ENCODE assay signal across 1 cellular context in genomic region chr17:28346746-28347246, GRCh38.
TF ChIP-seq lines count a peak whose summit lies in the region.

No MANE protein-coding gene starts in this region.

TF ChIP-seq in H1, 55 proteins besides CTCF, POLR2A, EP300 and RAD21:
- TF ChIP-seq ATF2 (IDR thresholded peaks at IDR 0.05; ENCODE audit: low read length) = no peak
- TF ChIP-seq ASH2L (IDR thresholded peaks at IDR 0.05; ENCODE audit: low read length) = no peak
- no peak for TF ChIP-seq EGR1 (IDR thresholded peaks at IDR 0.05; ENCODE audit: borderline replicate concordance, low read depth, low read length)
- no peak for TF ChIP-seq CREB1 (IDR thresholded peaks at IDR 0.05)
- TF ChIP-seq RNF2 (IDR thresholded peaks at IDR 0.05; ENCODE audit: borderline replicate concordance, low read depth, low read length, missing control alignments, poor library complexity, severe bottlenecking) = no peak
- no peak for TF ChIP-seq EZH2 (IDR thresholded peaks at IDR 0.05; ENCODE audit: low read depth, low read length, severe bottlenecking)
- TF ChIP-seq BACH1 (IDR thresholded peaks at IDR 0.05; ENCODE audit: low read length) = no peak
- TF ChIP-seq PHF8 (conservative IDR thresholded peaks at IDR 0.05; ENCODE audit: low read depth, low read length) = no peak
- TF ChIP-seq TAF1 (IDR thresholded peaks at IDR 0.05; ENCODE audit: low read depth, low read length) = no peak
- no peak for TF ChIP-seq TCF12 (IDR thresholded peaks at IDR 0.05; ENCODE audit: low read depth, low read length)
- TF ChIP-seq ATF3 (IDR thresholded peaks at IDR 0.05; ENCODE audit: insufficient read depth, low read depth, low read length) = no peak
- TF ChIP-seq CHD7 (IDR thresholded peaks at IDR 0.05; ENCODE audit: insufficient replicate concordance, low read length) = no peak
- TF ChIP-seq TAF7 (optimal IDR thresholded peaks at IDR 0.05; ENCODE audit: borderline replicate concordance, low read depth, low read length) = no peak
- TF ChIP-seq SIX5 (IDR thresholded peaks at IDR 0.05; ENCODE audit: low read depth, low read length) = no peak
- TF ChIP-seq SIRT6 (IDR thresholded peaks at IDR 0.05; ENCODE audit: low read length) = no peak
- no peak for TF ChIP-seq CBX5 (IDR thresholded peaks at IDR 0.05; ENCODE audit: low read depth, low read length)
- no peak for TF ChIP-seq HDAC2 (IDR thresholded peaks at IDR 0.05; ENCODE audit: borderline replicate concordance in 1 of 2, low read depth in 2 of 2, low read length in 2 of 2)
- TF ChIP-seq BRCA1 (IDR thresholded peaks at IDR 0.05; ENCODE audit: low read depth, low read length) = no peak
- TF ChIP-seq E2F6 (IDR thresholded peaks at IDR 0.05) = no peak
- TF ChIP-seq MAX (IDR thresholded peaks at IDR 0.05) = no peak
TF ChIP-seq in H1: peak in this region for 0.
